Comparison of ENCODE assay signal across 11 cellular contexts in the genomic region with DNA sequence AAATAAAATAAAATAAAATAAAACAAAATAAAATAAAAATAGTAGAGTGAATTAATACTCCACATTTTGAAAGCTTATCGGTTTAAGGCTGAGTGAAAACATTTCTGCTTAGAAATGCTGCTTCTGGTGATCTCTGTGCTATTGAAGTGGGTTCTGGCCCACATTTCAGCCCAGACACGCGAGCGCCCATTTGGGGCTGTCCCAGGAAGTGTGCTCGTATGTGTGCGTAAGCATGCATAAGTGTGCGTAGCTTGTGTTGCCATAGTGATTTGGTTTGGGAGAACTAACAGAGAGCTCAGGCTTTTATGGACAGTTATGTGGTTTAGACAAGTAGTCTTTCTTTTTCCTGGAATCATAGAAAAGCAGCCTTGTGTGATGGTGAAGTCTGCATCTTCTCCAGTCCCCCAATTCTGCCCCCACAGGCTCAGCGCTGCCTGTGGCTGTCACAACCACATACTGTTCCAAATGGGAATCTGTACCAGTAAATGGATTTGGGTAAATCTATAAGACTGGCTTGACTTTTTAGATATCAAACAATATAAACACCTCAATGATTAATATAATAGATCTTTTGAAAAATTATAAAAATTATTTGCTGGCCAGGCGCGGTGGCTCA. TPM values are rescaled to one million over a fixed set of nuclear protein-coding genes. Genes with fewer than 3 reads are reported as not detected.
DNase-seq lines count a peak whose midpoint lies in the region; ATAC-seq and TF ChIP-seq lines count a peak whose summit lies in the region.
"Had no signal": no experiment of that assay in that cellular context is flagged by ENCODE, and none has a peak within 500 bp of the region (broad histone marks: within the 10 kb centered on the region; RNA-seq: fewer than 3 reads in every experiment).

No MANE protein-coding gene starts in this region.

- no peaks in the 10 kb centered on the region for H4K20me1 ChIP-seq in PC-3 (ENCODE audit: low read length)

- no peaks in the 10 kb centered on the region for H3K9me2 ChIP-seq in PC-3 (replicated peaks; ENCODE audit: low read length)

- DNase-seq in LHCN-M2 (ENCODE audit: low read depth): peak; percentile 13
- DNase-seq in activated T-helper 9 cell treated with anti-CD3 and anti-CD28 coated beads, Interleukin-2, amount 50 U/mL, for 16 hours (ENCODE audit: low read depth): peak; percentile 55
- peak; percentile 78 for DNase-seq in stimulated activated CD4-positive, alpha-beta T cell treated with anti-CD3 and anti-CD28 coated beads, Interleukin-1b, Interleukin-23, amount 100 ng/mL, for 48 hours
- no peak for DNase-seq in omental fat pad (ENCODE audit: low spot score)
- no peak for DNase-seq in PC-3
- no peak for DNase-seq in NCI-H526 treated with DMSO at 0.1 percent for 48 hours (lab: John Stamatoyannopoulos, UW)
- DNase-seq in foreskin fibroblast: no peak
- DNase-seq: hippocampal formation, SIG-M5 had no signal

- intact Hi-C loops in PC-3 (cut with micrococcal nuclease): no loop called here

- no peaks in the 10 kb centered on the region for H3K9me3 ChIP-seq in PC-3 (ENCODE audit: low read length)
- H3K9me3 ChIP-seq: tibial nerve had no signal

- no TSS peak for BruUV-seq in PC-3 (replicated peaks; lab: Mats Ljungman, UMichigan)

- no peaks in the 10 kb centered on the region for H3F3A ChIP-seq in PC-3 (ENCODE audit: low read length, unreplicated experiment)

- CTCF ChIA-PET in PC-3 (lab: Charles Lee): no interaction called here

- no peak overlapping the region for H3K4me2 ChIP-seq in PC-3 (ENCODE audit: low read length)

- no peak overlapping the region for H3K9ac ChIP-seq in PC-3 (ENCODE audit: low read length)

- no peaks in the 10 kb centered on the region for H3K36me3 ChIP-seq in PC-3 (ENCODE audit: low read depth, low read length)
- H3K36me3 ChIP-seq: tibial nerve had no signal

- no peak overlapping the region for H3K27ac ChIP-seq in PC-3 (ENCODE audit: low read length)

- no peaks in the 10 kb centered on the region for H3K4me1 ChIP-seq in PC-3 (ENCODE audit: insufficient read depth, low read length)

- H3K4me3 ChIP-seq in PC-3 (ENCODE audit: low read length) (no peak overlapping the region), foreskin fibroblast (ENCODE audit: low read depth in 1 of 2, low read length in 2 of 2) (no peak overlapping the region)
- H3K4me3 ChIP-seq: tibial nerve had no signal

- no peak overlapping the region for H2AFZ ChIP-seq in PC-3 (ENCODE audit: low read length)

- no peaks in the 10 kb centered on the region for H3K27me3 ChIP-seq in PC-3 (ENCODE audit: low read length)
- H3K27me3 ChIP-seq: tibial nerve had no signal

- ATAC-seq in GM18498 (IDR thresholded peaks at IDR 0.05; ENCODE audit: unreplicated experiment): peak; percentile 76
- ATAC-seq in omental fat pad (ENCODE audit: low FRiP score): no peak
- no peak for ATAC-seq in PC-3

- POLR2A ChIA-PET in PC-3 (lab: Charles Lee; ENCODE audit: unreplicated experiment): no interaction called here

- no peak for TF ChIP-seq CTCF in omental fat pad (IDR thresholded peaks at IDR 0.05)
- no peak for TF ChIP-seq CTCF in PC-3 (conservative IDR thresholded peaks at IDR 0.05; ENCODE audit: low read depth, low read length)
- no peak for TF ChIP-seq CTCF in foreskin fibroblast (IDR thresholded peaks at IDR 0.05; ENCODE audit: low read depth, low read length)

- H3K79me2 ChIP-seq in PC-3 (ENCODE audit: low read length): no peaks in the 10 kb centered on the region

RNA-seq across cellular contexts. Expression of gene PURB, which starts 29.8 kb away (rescaled TPM):
- total RNA-seq in LHCN-M2 (2014; rRNA removed) (41.9 and 62.3 TPM in 2 replicates), omental fat pad (10 to 100 TPM; 20.9 to 32.1 (median 24.2) TPM), PC-3 (2014; rRNA removed) (8.9 and 14.6 TPM in 2 replicates)
- 18.9 TPM for polyA plus RNA-seq in LHCN-M2 (2012)

Comparison
In these comparisons a context has a peak if more than half of its experiments do, and no peak if none do; other contexts are left out.
1. DNase-seq: peak in LHCN-M2 (single experiment), activated T-helper 9 cell treated with anti-CD3 and anti-CD28 coated beads, Interleukin-2, amount 50 U/mL, for 16 hours (single experiment) and stimulated activated CD4-positive, alpha-beta T cell treated with anti-CD3 and anti-CD28 coated beads, Interleukin-1b, Interleukin-23, amount 100 ng/mL, for 48 hours (single experiment); none in omental fat pad (single experiment), PC-3 (single experiment), NCI-H526 treated with DMSO at 0.1 percent for 48 hours (single experiment) and foreskin fibroblast (0 of 2).